In genomic region chr16:80122155-80122554, GRCh38 we compare ENCODE assay signal across 14 cellular contexts.
DNase-seq lines count a peak whose midpoint lies in the region; ATAC-seq and TF ChIP-seq lines count a peak whose summit lies in the region.
"Had no signal": no experiment of that assay in that cellular context is flagged by ENCODE, and none has a peak within 500 bp of the region (broad histone marks: within the 10 kb centered on the region; RNA-seq: fewer than 3 reads in every experiment).

No MANE protein-coding gene starts in this region.

- H3K9me3 ChIP-seq in effector memory CD4-positive, alpha-beta T cell (ENCODE audit: control insufficient read depth, low read length) = no peaks in the 10 kb centered on the region
- H3K9me3 ChIP-seq: thoracic aorta had no signal

- H3K4me3 ChIP-seq in BJ (ENCODE audit: low read depth, low read length) = no peak overlapping the region
- H3K4me3 ChIP-seq in effector memory CD4-positive, alpha-beta T cell (ENCODE audit: insufficient read depth, low read depth, low read length, poor library complexity, severe bottlenecking) = no peak overlapping the region
- H3K4me3 ChIP-seq: thoracic aorta had no signal

- no peaks in the 10 kb centered on the region for H3K36me3 ChIP-seq in BJ (ENCODE audit: control insufficient read depth, insufficient read depth, low read length)
- H3K36me3 ChIP-seq in effector memory CD4-positive, alpha-beta T cell (ENCODE audit: control insufficient read depth, insufficient read depth, low read length) = no peaks in the 10 kb centered on the region
- H3K36me3 ChIP-seq: thoracic aorta had no signal

- CTCF ChIA-PET in BJ (lab: Yijun Ruan, JAX) = no interaction called here

- H3K27ac ChIP-seq in effector memory CD4-positive, alpha-beta T cell (ENCODE audit: insufficient read depth, low read length, poor library complexity, severe bottlenecking) = no peak overlapping the region
- H3K27ac ChIP-seq: thoracic aorta had no signal

- H3K4me1 ChIP-seq in effector memory CD4-positive, alpha-beta T cell (ENCODE audit: control insufficient read depth, insufficient read depth, low read length, poor library complexity, severe bottlenecking) = no peaks in the 10 kb centered on the region

- H3K9me3 Mint-ChIP-seq in brain = peaks cover 0 to 7% (median 0%) of the 10 kb centered on the region in 5 experiments

- TF ChIP-seq CTCF in BJ (IDR thresholded peaks at IDR 0.05; ENCODE audit: insufficient read depth, low read depth, low read length) (no peak), brain (conservative IDR thresholded peaks at IDR 0.05) (no peak)

- peaks cover 4% of the 10 kb centered on the region for H3K27me3 ChIP-seq in BJ (ENCODE audit: control insufficient read depth, insufficient read depth, low read length)
- H3K27me3 ChIP-seq in effector memory CD4-positive, alpha-beta T cell (replicated peaks; ENCODE audit: control insufficient read depth, insufficient read depth, low read length, poor library complexity, severe bottlenecking) = no peaks in the 10 kb centered on the region

- H3K4me3 Mint-ChIP-seq in brain = peak overlapping the region in 1 of 5 experiments; percentile 53
- H3K4me3 Mint-ChIP-seq: B cell had no signal

- no peaks in the 10 kb centered on the region for H3K36me3 Mint-ChIP-seq in brain

- H3K4me1 Mint-ChIP-seq in brain = peaks cover 29% of the 10 kb centered on the region
- H3K4me1 Mint-ChIP-seq: B cell had no signal

- intact Hi-C loops in left ventricle myocardium superior (cut with micrococcal nuclease) = no loop called here

- POLR2A ChIA-PET in BJ (lab: Charles Lee) = no interaction called here

- peak; percentile 4 for DNase-seq in BJ (ENCODE audit: low read depth)
- DNase-seq in left ventricle myocardium superior = peak; percentile 52
- DNase-seq in retina = peak; percentile 14
- no peak for DNase-seq in effector memory CD4-positive, alpha-beta T cell
- DNase-seq: activated effector memory CD4-positive, alpha-beta T cell treated with anti-CD3 and anti-CD28 coated beads, Interleukin-2, amount 50 U/mL, for 16 hours; EL; NCI-H1417 treated with DMSO at 0.1 percent for 48 hours; NCI-H524 had no signal

- peak overlapping the region in 3 of 5 experiments; percentile 1 to 74 (median 57) for H3K27ac Mint-ChIP-seq in brain
- H3K27ac Mint-ChIP-seq: B cell had no signal

- peak; percentile 69 for ATAC-seq in left ventricle myocardium superior
- ATAC-seq in HG03571 (IDR thresholded peaks at IDR 0.05; ENCODE audit: unreplicated experiment) = no peak
- ATAC-seq in GM21717 (IDR thresholded peaks at IDR 0.05; ENCODE audit: unreplicated experiment) = no peak
- no peak for ATAC-seq in GM18868 (IDR thresholded peaks at IDR 0.05; ENCODE audit: unreplicated experiment)

- H3K27me3 Mint-ChIP-seq in brain = peaks cover 8% of the 10 kb centered on the region

Comparison
In these comparisons a context has a peak if more than half of its experiments do, and no peak if none do; other contexts are left out.
1. DNase-seq: peak in BJ (single experiment), left ventricle myocardium superior (single experiment) and retina (single experiment); none in effector memory CD4-positive, alpha-beta T cell (0 of 3).